In genomic region chr19:3094638-3095374, GRCh38 we compare ENCODE assay signal across 8 cellular contexts. TPM values are rescaled to one million over a fixed set of nuclear protein-coding genes. Genes with fewer than 3 reads are reported as not detected.
DNase-seq lines count a peak whose midpoint lies in the region; ATAC-seq and TF ChIP-seq lines count a peak whose summit lies in the region.

No MANE protein-coding gene starts in this region.

- no peaks in the 10 kb centered on the region for H3K27me3 ChIP-seq in right atrium auricular region
- H3K27me3 ChIP-seq in NT2/D1 (ENCODE audit: insufficient read depth, insufficient read length), result peaks cover 6% of the 10 kb centered on the region
- H3K27me3 ChIP-seq in liver (ENCODE audit: control insufficient read depth in 4 of 4, insufficient read depth in 4 of 4, low read length in 3 of 4), result no peaks in the 10 kb centered on the region

- TF ChIP-seq CTCF in right atrium auricular region (IDR thresholded peaks at IDR 0.05) (no peak), liver (IDR thresholded peaks at IDR 0.05; ENCODE audit: low read depth, low read length, missing input control) (no peak)

- WGBS in liver, result under 1% methylated on average over 48 of the region's 48 CpGs

- peak overlapping the region; percentile 91 to 92 for H3K27ac ChIP-seq in right atrium auricular region
- H3K27ac ChIP-seq in liver (ENCODE audit: low read depth in 1 of 2, low read length in 2 of 2), result peak overlapping the region; percentile 60 to 76
- H3K27ac ChIP-seq in substantia nigra (ENCODE audit: low read depth, low read length, poor library complexity, severe bottlenecking), result peak overlapping the region; percentile 63

- H3K4me3 ChIP-seq in right atrium auricular region (peak overlapping the region; percentile 97 to 99), NT2/D1 (ENCODE audit: insufficient read length, low read depth) (peak overlapping the region; percentile 97), liver (ENCODE audit: low read depth in 1 of 3, low read length in 3 of 3) (peak overlapping the region; percentile 70 to 96 (median 88))

- H3K9me3 ChIP-seq in right atrium auricular region (no peaks in the 10 kb centered on the region), NT2/D1 (ENCODE audit: insufficient read depth, low read length) (no peaks in the 10 kb centered on the region), liver (ENCODE audit: control insufficient read depth in 4 of 4, low read length in 3 of 4) (no peaks in the 10 kb centered on the region)

- DNase-seq in right atrium auricular region (ENCODE audit: low spot score) (no peak), Right ventricle myocardium inferior (ENCODE audit: missing footprints) (no peak), NT2/D1 (ENCODE audit: low read depth, low spot score) (no peak), astrocyte of the hippocampus (ENCODE audit: low read depth, low spot score) (peak; percentile 67), substantia nigra (lab: John Stamatoyannopoulos, UW) (no peak), NCI-H146 (lab: John Stamatoyannopoulos, UW) (no peak)

- H3K9ac ChIP-seq in NT2/D1 (ENCODE audit: insufficient read length, low read depth) (peak overlapping the region; percentile 98), liver (ENCODE audit: low read depth in 1 of 2, low read length in 2 of 2) (peak overlapping the region; percentile 83 to 94)

- intact Hi-C loops in Right ventricle myocardium inferior (cut with DNase I), result loop anchor here (5.0 kb wide), 1 partner anchor 33 kb away; the partner anchor contains the start of gene TLE5

- H3K4me1 ChIP-seq in right atrium auricular region, result peaks cover 0 to 54% of the 10 kb centered on the region in 2 donors
- peaks cover 24% of the 10 kb centered on the region for H3K4me1 ChIP-seq in NT2/D1 (ENCODE audit: insufficient read depth, insufficient read length)
- peaks cover 24 to 52% (median 38%) of the 10 kb centered on the region in 4 donors for H3K4me1 ChIP-seq in liver (ENCODE audit: control insufficient read depth in 4 of 4, insufficient read depth in 4 of 4, low read length in 3 of 4)

- no peak for TF ChIP-seq RAD21 in liver (IDR thresholded peaks at IDR 0.05)

- ATAC-seq in Right ventricle myocardium inferior, result no peak
- no peak for ATAC-seq in GM21723 (IDR thresholded peaks at IDR 0.05; ENCODE audit: unreplicated experiment)

- H3K36me3 ChIP-seq in right atrium auricular region (no peaks in the 10 kb centered on the region), NT2/D1 (ENCODE audit: insufficient read depth, insufficient read length, low read length) (peaks cover 15% of the 10 kb centered on the region), liver (ENCODE audit: control insufficient read depth in 4 of 4, insufficient read depth in 3 of 4, low read depth in 1 of 4, low read length in 3 of 4) (no peaks in the 10 kb centered on the region)

TF ChIP-seq in liver, 16 proteins besides CTCF, POLR2A, EP300 and RAD21:
- no peak for TF ChIP-seq FOXA2 (IDR thresholded peaks at IDR 0.05)
- no peak for TF ChIP-seq SP1 (IDR thresholded peaks at IDR 0.05)
- no peak for TF ChIP-seq GABPA (IDR thresholded peaks at IDR 0.05 in 1 of 2, conservative IDR thresholded peaks at IDR 0.05 in 1 of 2)
- no peak for TF ChIP-seq FOXA1 (IDR thresholded peaks at IDR 0.05)

RNA-seq across cellular contexts. Expression of gene GNA11, which starts 0.6 kb away (rescaled TPM):
- total RNA-seq in right atrium auricular region, result 10 to 100 TPM; 58.4 to 77.9 TPM
- 64.7 TPM for total RNA-seq in Right ventricle myocardium inferior
- total RNA-seq in liver, result 10 to 100 TPM; 16.9 to 19.6 TPM
- polyA plus RNA-seq in liver, result 10 to 100 TPM; 12.5 to 20.2 TPM

RNA-seq across cellular contexts. Expression of gene TLE5, which starts 32.5 kb away (rescaled TPM):
- total RNA-seq in right atrium auricular region (1,000 to 10,000 TPM in 1 of 2 donors, 100 to 1,000 TPM in 1; 869 to 1,050 TPM), Right ventricle myocardium inferior (775 TPM), liver (10 to 100 TPM; 48.0 to 61.7 TPM)
- polyA plus RNA-seq in liver, result 100 to 1,000 TPM in 1 of 2 donors, 10 to 100 TPM in 1; 47.2 to 166 TPM

RNA-seq across cellular contexts. Expression of gene GNA15, which starts 41.0 kb away (rescaled TPM):
- 1 to 10 TPM in 1 of 2 donors, under 1 TPM in 1; 0.74 to 3.0 TPM for total RNA-seq in right atrium auricular region
- total RNA-seq in Right ventricle myocardium inferior, result 2.9 TPM
- total RNA-seq in liver, result 10 to 100 TPM in 1 of 2 donors, 1 to 10 TPM in 1; 1.6 to 10.4 TPM
- 1 to 10 TPM in 1 of 2 donors, under 1 TPM in 1; 0.11 to 1.2 TPM for polyA plus RNA-seq in liver

Comparison
In these comparisons a context has a peak if more than half of its experiments do, and no peak if none do; other contexts are left out.
1. RNA of gene TLE5, which starts 32.5 kb away (total RNA-seq): 869 to 1,050 TPM in right atrium auricular region and 775 TPM in Right ventricle myocardium inferior (single experiment); 48.0 to 61.7 TPM in liver; every median in the first group is over 10 times any median in the second.
2. Peak in every context shown above with its lines, with median percentiles within 50 percentile points of each other: H3K27ac ChIP-seq and H3K4me3 ChIP-seq.